Comparison of ENCODE assay signal across 12 cellular contexts in genomic region chr2:127864877-127865276, GRCh38. TPM values are rescaled to one million over a fixed set of nuclear protein-coding genes. Genes with fewer than 3 reads are reported as not detected.
DNase-seq lines count a peak whose midpoint lies in the region; ATAC-seq, FAIRE-seq and TF ChIP-seq lines count a peak whose summit lies in the region.
"Had no signal": no experiment of that assay in that cellular context is flagged by ENCODE, and none has a peak within 500 bp of the region (broad histone marks: within the 10 kb centered on the region; RNA-seq: fewer than 3 reads in every experiment).

No MANE protein-coding gene starts in this region.

- ATAC-seq in heart left ventricle (peak in 3 of 4 donors; percentile 35 to 54 (median 35)), Right ventricle myocardium superior (ENCODE audit: poor library complexity) (no peak)

- H3K27me3 ChIP-seq in heart left ventricle = no peaks in the 10 kb centered on the region

- no peak for TF ChIP-seq POLR2A in heart left ventricle (IDR thresholded peaks at IDR 0.05)
- TF ChIP-seq POLR2A in erythroblast (IDR thresholded peaks at IDR 0.05; ENCODE audit: low read length) = no peak

- H3K27ac ChIP-seq in heart left ventricle = no peak overlapping the region
- H3K27ac ChIP-seq: C4-2B had no signal

- no peak for DNase-seq in heart left ventricle
- DNase-seq in Right ventricle myocardium superior = no peak
- peak; percentile 77 for DNase-seq in NCI-H510A treated with DMSO at 0.1 percent for 48 hours (lab: John Stamatoyannopoulos, UW)
- DNase-seq in erythroblast (lab: John Stamatoyannopoulos, UW) = peak; percentile 28 to 40
- peak; percentile 60 for DNase-seq in urothelium cell line (ENCODE audit: low spot score)
- DNase-seq in NCI-H226 = no peak
- no peak for DNase-seq in DMS79 treated with DMSO at 0.1 percent for 48 hours (lab: John Stamatoyannopoulos, UW)
- no peak for DNase-seq in NCI-H1930 (lab: John Stamatoyannopoulos, UW)
- DNase-seq: activated CD4-positive, alpha-beta memory T cell treated with anti-CD3 and anti-CD28 coated beads for 36 hours; activated naive CD8-positive, alpha-beta T cell treated with anti-CD3 and anti-CD28 coated beads, Interleukin-2, amount 10 ng/mL, durations not matched to agents 7 days and 5 days; NCI-H2171 had no signal

- peaks cover 0 to 81% (median 71%) of the 10 kb centered on the region in 9 donors for H3K36me3 ChIP-seq in heart left ventricle

- WGBS in heart left ventricle, 4 donors = 67 to 77% (median 69%) methylated on average over 11 of the region's 11 CpGs

- FAIRE-seq in urothelium cell line (lab: Jason Lieb, UNC) = peak; percentile 79

- H3K9me3 ChIP-seq in heart left ventricle = no peaks in the 10 kb centered on the region

- H3K4me1 ChIP-seq in heart left ventricle = peaks cover 0 to 17% (median 4%) of the 10 kb centered on the region in 12 donors

- H3K4me3 ChIP-seq in heart left ventricle = no peak overlapping the region

- intact Hi-C loops in heart left ventricle (cut with DNase I) = loop anchor here in 2 of 10 donors (10.0 kb wide), 1 partner anchor 270 kb away; no protein-coding TSS in a partner anchor
- intact Hi-C loops in Right ventricle myocardium superior (cut with DNase I) = no loop called here

- peak in 1 of 12 donors; percentile 8 for TF ChIP-seq CTCF in heart left ventricle (IDR thresholded peaks at IDR 0.05)

RNA-seq across cellular contexts. Expression of gene POLR2D, which starts 6.9 kb away (rescaled TPM):
- total RNA-seq in heart left ventricle = 10 to 100 TPM; 10.9 to 24.1 (median 21.4) TPM
- polyA plus RNA-seq in heart left ventricle = 10 to 100 TPM in 1 of 2 donors, 1 to 10 TPM in 1; 8.5 to 25.5 TPM
- 18.5 TPM for total RNA-seq in Right ventricle myocardium superior

RNA-seq across cellular contexts. Expression of gene AMMECR1L, which starts 20.9 kb away (rescaled TPM):
- total RNA-seq in heart left ventricle (10 to 100 TPM in 7 of 9 donors, 1 to 10 TPM in 2; 9.4 to 12.7 (median 10.2) TPM), Right ventricle myocardium superior (9.7 TPM)
- polyA plus RNA-seq in heart left ventricle = 10 to 100 TPM in 1 of 2 donors, 1 to 10 TPM in 1; 4.0 to 12.6 TPM

RNA-seq across cellular contexts. Expression of gene WDR33, which starts 53.9 kb away (rescaled TPM):
- total RNA-seq in heart left ventricle (10 to 100 TPM; 16.4 to 49.9 (median 42.0) TPM), Right ventricle myocardium superior (37.9 TPM)
- polyA plus RNA-seq in heart left ventricle = 10 to 100 TPM; 15.4 to 16.2 TPM

Comparison
In these comparisons a context has a peak if more than half of its experiments do, and no peak if none do; other contexts are left out.
1. DNase-seq: peak in NCI-H510A treated with DMSO at 0.1 percent for 48 hours (single experiment), erythroblast (2 of 2) and urothelium cell line (single experiment); none in heart left ventricle (0 of 5), Right ventricle myocardium superior (single experiment), NCI-H226 (single experiment), DMS79 treated with DMSO at 0.1 percent for 48 hours (single experiment) and NCI-H1930 (0 of 2).